In genomic region chr5:115050860-115051259, GRCh38 we compare ENCODE assay signal across 1 cellular context.
TF ChIP-seq lines count a peak whose summit lies in the region.

No MANE protein-coding gene starts in this region.

TF ChIP-seq in HepG2, 621 proteins besides CTCF, POLR2A, EP300 and RAD21 (continued from another document):
- TF ChIP-seq ZNF710 (CRISPR knock-in tag; IDR thresholded peaks at IDR 0.05; ENCODE audit: borderline replicate concordance) (no peak), SAP130 (CRISPR knock-in tag; IDR thresholded peaks at IDR 0.05; ENCODE audit: low read depth) (no peak)
